ENCODE assay signal across 8 cellular contexts in the genomic region with DNA sequence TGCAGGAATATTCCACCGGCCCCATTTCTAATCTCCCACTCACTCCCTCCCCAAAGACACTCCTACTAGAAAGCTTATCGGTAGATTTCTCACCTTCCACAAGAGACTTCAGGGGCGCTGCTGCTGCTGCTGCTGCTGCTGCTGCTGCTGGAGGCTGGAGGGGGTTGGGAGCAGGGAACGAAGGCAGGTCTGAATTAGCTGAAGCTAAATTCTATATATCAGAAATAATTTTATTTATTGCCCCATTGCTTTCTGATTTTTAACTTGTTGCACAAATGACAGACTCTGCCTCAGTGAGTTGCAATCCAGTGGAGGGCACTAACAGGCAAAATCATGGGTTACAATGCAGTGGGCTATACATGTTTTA. TPM values are rescaled to one million over a fixed set of nuclear protein-coding genes. Genes with fewer than 3 reads are reported as not detected.
DNase-seq lines count a peak whose midpoint lies in the region; ATAC-seq and TF ChIP-seq lines count a peak whose summit lies in the region.

No MANE protein-coding gene starts in this region.

- 2 to 5% (median 3%) methylated on average over 4 of the region's 4 CpGs for WGBS in psoas muscle, 3 donors

- no peak for TF ChIP-seq CTCF in psoas muscle (IDR thresholded peaks at IDR 0.05)

- peak overlapping the region; percentile 71 for H3K27ac ChIP-seq in psoas muscle

- DNase-seq in D341Med (ENCODE audit: low spot score) (peak; percentile 67), NCI-H1048 (lab: John Stamatoyannopoulos, UW) (peak; percentile 9), left cardiac atrium (no peak), psoas muscle (no peak), NOMO-1 treated with dmso at 0.1 percent for 144 hours (lab: John Stamatoyannopoulos, UW; ENCODE audit: unreplicated experiment) (no peak)

- H3K4me1 Mint-ChIP-seq in activated T-helper 17 cell treated with anti-CD3 and anti-CD28 coated beads, Interleukin-2, amount 50 U/mL, for 72 hours = peaks cover 25% of the 10 kb centered on the region

- peaks cover 0 to 2% (median 0%) of the 10 kb centered on the region in 3 donors for H3K27me3 ChIP-seq in psoas muscle (ENCODE audit: insufficient read depth in 3 of 3, low read length in 2 of 3)

- peak overlapping the region; percentile 84 for H3K4me3 Mint-ChIP-seq in activated T-helper 17 cell treated with anti-CD3 and anti-CD28 coated beads, Interleukin-2, amount 50 U/mL, for 72 hours

- no peaks in the 10 kb centered on the region for H3K27me3 Mint-ChIP-seq in activated T-helper 17 cell treated with anti-CD3 and anti-CD28 coated beads, Interleukin-2, amount 50 U/mL, for 72 hours

- no peaks in the 10 kb centered on the region for H3K9me3 ChIP-seq in psoas muscle

- no peaks in the 10 kb centered on the region for H3K36me3 Mint-ChIP-seq in activated T-helper 17 cell treated with anti-CD3 and anti-CD28 coated beads, Interleukin-2, amount 50 U/mL, for 72 hours (ENCODE audit: low read depth)

- peaks cover 6% of the 10 kb centered on the region for H3K4me1 ChIP-seq in psoas muscle

- intact Hi-C loops in left cardiac atrium (cut with DNase I) (no loop called here), psoas muscle (cut with DNase I) (loop anchor here (1.0 to 5.0 kb wide), 3 partner anchors 24 to 58 kb away; partner anchors contain the start of gene HLF (in 1 of the 2))

- H3K4me3 ChIP-seq in psoas muscle = peak overlapping the region; percentile 68

- peak overlapping the region; percentile 68 for H3K27ac Mint-ChIP-seq in activated T-helper 17 cell treated with anti-CD3 and anti-CD28 coated beads, Interleukin-2, amount 50 U/mL, for 72 hours

- H3K9me3 Mint-ChIP-seq in activated T-helper 17 cell treated with anti-CD3 and anti-CD28 coated beads, Interleukin-2, amount 50 U/mL, for 72 hours = peaks cover 3% of the 10 kb centered on the region

- peak; percentile 36 for ATAC-seq in GM21717 (IDR thresholded peaks at IDR 0.05; ENCODE audit: unreplicated experiment)
- no peak for ATAC-seq in activated T-helper 17 cell treated with anti-CD3 and anti-CD28 coated beads, Interleukin-2, amount 50 U/mL, for 72 hours (replicated peaks)
- peak; percentile 20 to 54 for ATAC-seq in left cardiac atrium
- ATAC-seq in psoas muscle = peak; percentile 8 to 48 (median 36)
- no peak for ATAC-seq in HG02973 (IDR thresholded peaks at IDR 0.05; ENCODE audit: unreplicated experiment)

- no peaks in the 10 kb centered on the region for H3K36me3 ChIP-seq in psoas muscle (ENCODE audit: insufficient read depth in 1 of 2, low read depth in 1 of 2)

RNA-seq across cellular contexts. Expression of gene HLF, which starts 25.8 kb away (rescaled TPM):
- total RNA-seq in activated T-helper 17 cell treated with anti-CD3 and anti-CD28 coated beads, Interleukin-2, amount 50 U/mL, for 72 hours = 10 to 100 TPM; 21.7 to 46.3 TPM
- total RNA-seq in left cardiac atrium = 10 to 100 TPM; 36.7 to 36.8 TPM
- total RNA-seq in psoas muscle = 1 to 10 TPM; 3.7 to 5.0 (median 4.4) TPM
- 1 to 10 TPM in 2 of 3 donors, under 1 TPM in 1; 0.59 to 3.0 (median 1.6) TPM for polyA plus RNA-seq in psoas muscle

Comparison
In these comparisons a context has a peak if more than half of its experiments do, and no peak if none do; other contexts are left out.
1. DNase-seq: peak in D341Med (single experiment) and NCI-H1048 (single experiment); none in left cardiac atrium (single experiment), psoas muscle (0 of 2) and NOMO-1 treated with dmso at 0.1 percent for 144 hours (single experiment).
2. ATAC-seq: peak in GM21717 (single experiment), left cardiac atrium (2 of 2) and psoas muscle (4 of 4); none in activated T-helper 17 cell treated with anti-CD3 and anti-CD28 coated beads, Interleukin-2, amount 50 U/mL, for 72 hours (single experiment) and HG02973 (single experiment).
3. intact Hi-C loops: an anchor here in psoas muscle (1.0 to 5.0 kb wide); none called in left cardiac atrium.